Comparison of ENCODE assay signal across 8 cellular contexts in genomic region chr6:32785781-32786533, GRCh38. TPM values are rescaled to one million over a fixed set of nuclear protein-coding genes. Genes with fewer than 3 reads are reported as not detected.
DNase-seq lines count a peak whose midpoint lies in the region; ATAC-seq and TF ChIP-seq lines count a peak whose summit lies in the region.

No MANE protein-coding gene starts in this region.

- no peak overlapping the region for H3K27ac ChIP-seq in tibial nerve

- no peak for TF ChIP-seq POLR2A in tibial nerve (IDR thresholded peaks at IDR 0.05)

- peak in 1 of 2 donors; percentile 27 for TF ChIP-seq EP300 in tibial nerve (IDR thresholded peaks at IDR 0.05)

- H3K4me3 ChIP-seq in tibial nerve, result no peak overlapping the region

- H3K27me3 Mint-ChIP-seq in activated T-cell treated with anti-CD3 and anti-CD28 coated beads, Interleukin-2, amount 50 U/mL, for 24 hours, result peaks cover 37% of the 10 kb centered on the region
- peaks cover 59% of the 10 kb centered on the region for H3K27me3 Mint-ChIP-seq in chondrocyte (ENCODE audit: low read depth)

- 47 to 55% methylated on average over 5 of the region's 5 CpGs for WGBS in tibial nerve, 2 donors

- no peaks in the 10 kb centered on the region for H3K4me1 Mint-ChIP-seq in activated T-cell treated with anti-CD3 and anti-CD28 coated beads, Interleukin-2, amount 50 U/mL, for 24 hours (ENCODE audit: low read depth)
- peaks cover 2% of the 10 kb centered on the region for H3K4me1 Mint-ChIP-seq in chondrocyte (ENCODE audit: low read depth)

- ATAC-seq in left lobe of liver (peak; percentile 95), HG02970 (IDR thresholded peaks at IDR 0.05; ENCODE audit: low FRiP score, unreplicated experiment) (no peak)

- no peaks in the 10 kb centered on the region for H3K4me1 ChIP-seq in tibial nerve

- H3K9me3 ChIP-seq in tibial nerve, result peaks cover 0 to 6% (median 2%) of the 10 kb centered on the region in 4 donors

- no peaks in the 10 kb centered on the region for H3K9me3 Mint-ChIP-seq in activated T-cell treated with anti-CD3 and anti-CD28 coated beads, Interleukin-2, amount 50 U/mL, for 24 hours
- H3K9me3 Mint-ChIP-seq in chondrocyte (ENCODE audit: low read depth), result peaks cover 8% of the 10 kb centered on the region

- H3K36me3 Mint-ChIP-seq in activated T-cell treated with anti-CD3 and anti-CD28 coated beads, Interleukin-2, amount 50 U/mL, for 24 hours (ENCODE audit: low read depth), result no peaks in the 10 kb centered on the region
- no peaks in the 10 kb centered on the region for H3K36me3 Mint-ChIP-seq in chondrocyte (ENCODE audit: low read depth)

- H3K36me3 ChIP-seq in tibial nerve, result no peaks in the 10 kb centered on the region

- TF ChIP-seq CTCF in chondrocyte (IDR thresholded peaks at IDR 0.05) (peak; percentile 80), tibial nerve (IDR thresholded peaks at IDR 0.05) (peak in 4 of 5 experiments; percentile 27 to 49 (median 45))

- no peak overlapping the region for H3K4me3 Mint-ChIP-seq in activated T-cell treated with anti-CD3 and anti-CD28 coated beads, Interleukin-2, amount 50 U/mL, for 24 hours
- no peak overlapping the region for H3K4me3 Mint-ChIP-seq in chondrocyte (ENCODE audit: unreplicated experiment)

- H3K27ac Mint-ChIP-seq in activated T-cell treated with anti-CD3 and anti-CD28 coated beads, Interleukin-2, amount 50 U/mL, for 24 hours, result no peak overlapping the region
- H3K27ac Mint-ChIP-seq in chondrocyte (ENCODE audit: unreplicated experiment), result no peak overlapping the region

- DNase-seq in activated T-cell treated with anti-CD3 and anti-CD28 coated beads for 24 hours (ENCODE audit: low read depth) (peak; percentile 17), KG1 (lab: John Stamatoyannopoulos, UW) (peak; percentile 49), RPMI7951 (ENCODE audit: low read depth) (peak; percentile 52), chondrocyte (ENCODE audit: low spot score) (no peak), left lobe of liver (ENCODE audit: low spot score) (no peak), tibial nerve (ENCODE audit: low spot score in 2 of 2) (peak in 1 of 2 donors; percentile 47)
- no peak for DNase-seq in activated T-cell treated with anti-CD3 and anti-CD28 coated beads, Interleukin-2, amount 50 U/mL, for 24 hours

- H3K27me3 ChIP-seq in tibial nerve, result peaks cover 0 to 19% of the 10 kb centered on the region in 2 donors

RNA-seq across cellular contexts. Expression of gene HLA-DQB2, which starts 22.6 kb away (rescaled TPM):
- total RNA-seq in RPMI7951 (2014; rRNA removed; shearing (Covaris generic)), result not detected in 2 replicates
- total RNA-seq in chondrocyte (not detected in 3 replicates), left lobe of liver (0.28 TPM), tibial nerve (1 to 10 TPM in 3 of 4 donors, not detected in 1; 1.5 to 3.5 (median 2.0) TPM)

RNA-seq across cellular contexts. Expression of gene HLA-DOB, which starts 30.8 kb away (rescaled TPM):
- 0.10 TPM in 1 of 2 replicates, not detected in the other for total RNA-seq in RPMI7951 (2014; rRNA removed; shearing (Covaris generic))
- total RNA-seq in chondrocyte, result 0.25 to 0.56 TPM in 2 of 3 replicates, not detected in the other
- not detected for total RNA-seq in left lobe of liver
- total RNA-seq in tibial nerve, result 1 to 10 TPM in 2 of 4 donors, not detected in 2; 2.1 to 3.5 TPM

RNA-seq across cellular contexts. Expression of gene HLA-DQA2, which starts 44.8 kb away (rescaled TPM):
- total RNA-seq in RPMI7951 (2014; rRNA removed; shearing (Covaris generic)), result not detected in 2 replicates
- total RNA-seq in chondrocyte (not detected in 3 replicates), left lobe of liver (not detected), tibial nerve (1 to 10 TPM in 1 of 4 donors, under 1 TPM in 2, not detected in 1; 0.63 to 1.8 (median 0.98) TPM)

RNA-seq across cellular contexts. Expression of gene TAP2, which starts 52.6 kb away (rescaled TPM):
- total RNA-seq in RPMI7951 (2014; rRNA removed; shearing (Covaris generic)), result 15.1 and 18.3 TPM in 2 replicates
- total RNA-seq in chondrocyte (16.3 to 28.0 TPM (median 20.3 TPM) in 3 replicates), left lobe of liver (11.8 TPM), tibial nerve (10 to 100 TPM; 14.1 to 21.9 (median 19.8) TPM)

RNA-seq across cellular contexts. Expression of gene PSMB8, which starts 57.9 kb away (rescaled TPM):
- 141 and 189 TPM in 2 replicates for total RNA-seq in RPMI7951 (2014; rRNA removed; shearing (Covaris generic))
- 14.6 to 17.4 TPM (median 16.2 TPM) in 3 replicates for total RNA-seq in chondrocyte
- total RNA-seq in left lobe of liver, result 41.1 TPM
- total RNA-seq in tibial nerve, result 10 to 100 TPM; 16.3 to 39.0 (median 28.4) TPM

Comparison
In these comparisons a context has a peak if more than half of its experiments do, and no peak if none do; other contexts are left out.
1. DNase-seq: peak in activated T-cell treated with anti-CD3 and anti-CD28 coated beads for 24 hours (single experiment), KG1 (single experiment) and RPMI7951 (single experiment); none in activated T-cell treated with anti-CD3 and anti-CD28 coated beads, Interleukin-2, amount 50 U/mL, for 24 hours (single experiment), chondrocyte (single experiment) and left lobe of liver (single experiment).